Comparison of ENCODE assay signal across 8 cellular contexts in genomic region chr7:154559454-154559853, GRCh38.
"Had no signal": no experiment of that assay in that cellular context is flagged by ENCODE, and none has a peak within 500 bp of the region (broad histone marks: within the 10 kb centered on the region; RNA-seq: fewer than 3 reads in every experiment).

No MANE protein-coding gene starts in this region.

- FAIRE-seq: G401.6, GM12878, GM12891, GM12892, GM18507, GM19239 had no signal

- ATAC-seq: GM12878 had no signal

- H3K4me3 ChIP-seq: GM12878 had no signal

- DNase-seq: GDM1, GF-D8 had no signal
